ENCODE assay signal across 11 cellular contexts in genomic region chr9:122214507-122214906, GRCh38. TPM values are rescaled to one million over a fixed set of nuclear protein-coding genes. Genes with fewer than 3 reads are reported as not detected.
DNase-seq lines count a peak whose midpoint lies in the region; ATAC-seq and TF ChIP-seq lines count a peak whose summit lies in the region.
"Had no signal": no experiment of that assay in that cellular context is flagged by ENCODE, and none has a peak within 500 bp of the region (broad histone marks: within the 10 kb centered on the region; RNA-seq: fewer than 3 reads in every experiment).

No MANE protein-coding gene starts in this region.

- no peaks in the 10 kb centered on the region for H3F3A ChIP-seq in OCI-LY1 (ENCODE audit: insufficient read depth, low read length)

- CTCF ChIA-PET in CD8-positive, alpha-beta T cell (lab: Charles Lee), result no interaction called here

- peak overlapping the region; percentile 55 for H3K4me3 Mint-ChIP-seq in CD8-positive, alpha-beta T cell
- H3K4me3 Mint-ChIP-seq in nephron progenitor cell, result peak overlapping the region; percentile 39

- no peaks in the 10 kb centered on the region for H3K9me3 ChIP-seq in CD8-positive, alpha-beta T cell (ENCODE audit: low read length)
- H3K9me3 ChIP-seq in OCI-LY1 (ENCODE audit: low read length), result no peaks in the 10 kb centered on the region
- no peaks in the 10 kb centered on the region for H3K9me3 ChIP-seq in effector memory CD4-positive, alpha-beta T cell (ENCODE audit: control insufficient read depth, low read length)
- H3K9me3 ChIP-seq: SJSA1 had no signal

- peak overlapping the region; percentile 51 for H3K4me2 ChIP-seq in OCI-LY1 (ENCODE audit: low read length)

- DNase-seq in CD8-positive, alpha-beta T cell, result no peak
- no peak for DNase-seq in effector memory CD4-positive, alpha-beta T cell
- DNase-seq in nephron progenitor cell (no peak), COR-L47 (lab: John Stamatoyannopoulos, UW) (no peak), GF-D8 (lab: John Stamatoyannopoulos, UW) (no peak), NCI-H2227 treated with DMSO at 0.1 percent for 48 hours (lab: John Stamatoyannopoulos, UW) (no peak), hippocampal formation (lab: John Stamatoyannopoulos, UW) (no peak)

- no peaks in the 10 kb centered on the region for H3K36me3 ChIP-seq in CD8-positive, alpha-beta T cell (ENCODE audit: insufficient read depth, low read length)
- no peaks in the 10 kb centered on the region for H3K36me3 ChIP-seq in OCI-LY1 (ENCODE audit: insufficient read depth, low read length)
- H3K36me3 ChIP-seq in effector memory CD4-positive, alpha-beta T cell (ENCODE audit: control insufficient read depth, insufficient read depth, low read length), result no peaks in the 10 kb centered on the region
- H3K36me3 ChIP-seq: SJSA1 had no signal

- no peak overlapping the region for H3K27ac Mint-ChIP-seq in CD8-positive, alpha-beta T cell
- no peak overlapping the region for H3K27ac Mint-ChIP-seq in nephron progenitor cell

- H3K27me3 Mint-ChIP-seq in CD8-positive, alpha-beta T cell (ENCODE audit: low read depth), result peaks cover 71% of the 10 kb centered on the region
- no peaks in the 10 kb centered on the region for H3K27me3 Mint-ChIP-seq in nephron progenitor cell (ENCODE audit: low read depth, poor library complexity)

- intact Hi-C loops in CD8-positive, alpha-beta T cell (cut with DNase I, micrococcal nuclease), result no loop called here

- no peak overlapping the region for H2AFZ ChIP-seq in OCI-LY1 (ENCODE audit: low read length)

- no peak overlapping the region for H3K27ac ChIP-seq in CD8-positive, alpha-beta T cell (ENCODE audit: low read depth, low read length)
- H3K27ac ChIP-seq in OCI-LY1 (ENCODE audit: low read depth, low read length, poor library complexity, severe bottlenecking), result no peak overlapping the region
- H3K27ac ChIP-seq in effector memory CD4-positive, alpha-beta T cell (ENCODE audit: insufficient read depth, low read length, poor library complexity, severe bottlenecking), result no peak overlapping the region
- H3K27ac ChIP-seq: SJSA1 had no signal

- H3K9me2 ChIP-seq in OCI-LY1 (ENCODE audit: low read depth, low read length), result no peaks in the 10 kb centered on the region

- H3K4me1 Mint-ChIP-seq in CD8-positive, alpha-beta T cell (ENCODE audit: low read depth), result peaks cover 27% of the 10 kb centered on the region
- H3K4me1 Mint-ChIP-seq in nephron progenitor cell, result peaks cover 24% of the 10 kb centered on the region

- POLR2A ChIA-PET in CD8-positive, alpha-beta T cell (lab: Charles Lee), result no interaction called here

- H3K27me3 ChIP-seq in CD8-positive, alpha-beta T cell (ENCODE audit: insufficient read depth, low read length), result peaks cover 29% of the 10 kb centered on the region
- H3K27me3 ChIP-seq in OCI-LY1 (ENCODE audit: insufficient read depth, low read length), result no peaks in the 10 kb centered on the region; the same call in 1 of the 2 replicates
- peaks cover 40% of the 10 kb centered on the region for H3K27me3 ChIP-seq in effector memory CD4-positive, alpha-beta T cell (replicated peaks; ENCODE audit: control insufficient read depth, insufficient read depth, low read length, poor library complexity, severe bottlenecking)
- H3K27me3 ChIP-seq: SJSA1 had no signal

- no peaks in the 10 kb centered on the region for H4K20me1 ChIP-seq in OCI-LY1 (ENCODE audit: insufficient read depth, low read length)

- no peaks in the 10 kb centered on the region for H3K36me3 Mint-ChIP-seq in CD8-positive, alpha-beta T cell
- H3K36me3 Mint-ChIP-seq in nephron progenitor cell (ENCODE audit: low read depth), result no peaks in the 10 kb centered on the region

- H3K79me2 ChIP-seq in OCI-LY1 (ENCODE audit: insufficient read depth, low read length), result no peaks in the 10 kb centered on the region

- ATAC-seq in CD8-positive, alpha-beta T cell, result no peak

- H3K9ac ChIP-seq in OCI-LY1 (ENCODE audit: low read length), result no peak overlapping the region

- H3K4me3 ChIP-seq in CD8-positive, alpha-beta T cell (ENCODE audit: low read depth, low read length), result no peak overlapping the region
- H3K4me3 ChIP-seq in OCI-LY1 (ENCODE audit: low read depth, low read length, poor library complexity, severe bottlenecking), result peak overlapping the region; percentile 46
- H3K4me3 ChIP-seq in effector memory CD4-positive, alpha-beta T cell (ENCODE audit: insufficient read depth, low read depth, low read length, poor library complexity, severe bottlenecking), result peak overlapping the region; percentile 51

- H3K4me1 ChIP-seq in CD8-positive, alpha-beta T cell (ENCODE audit: insufficient read depth, low read length), result peaks cover 28% of the 10 kb centered on the region
- H3K4me1 ChIP-seq in OCI-LY1 (ENCODE audit: insufficient read depth, low read length, severe bottlenecking), result peaks cover 7% of the 10 kb centered on the region
- peaks cover 15% of the 10 kb centered on the region for H3K4me1 ChIP-seq in effector memory CD4-positive, alpha-beta T cell (ENCODE audit: control insufficient read depth, insufficient read depth, low read length, poor library complexity, severe bottlenecking)
- H3K4me1 ChIP-seq: SJSA1 had no signal

- no peaks in the 10 kb centered on the region for H3K9me3 Mint-ChIP-seq in CD8-positive, alpha-beta T cell
- peaks cover 7% of the 10 kb centered on the region for H3K9me3 Mint-ChIP-seq in nephron progenitor cell

- no peak for TF ChIP-seq CTCF in CD8-positive, alpha-beta T cell (IDR thresholded peaks at IDR 0.05)
- TF ChIP-seq CTCF in OCI-LY1 (IDR thresholded peaks at IDR 0.05; ENCODE audit: low read length) (no peak), nephron progenitor cell (IDR thresholded peaks at IDR 0.05) (no peak)

RNA-seq across cellular contexts. Expression of gene LHX6, which starts 14.2 kb away (rescaled TPM):
- not detected for total RNA-seq in CD8-positive, alpha-beta T cell
- total RNA-seq: HT-29 had no signal

RNA-seq across cellular contexts. Expression of gene RBM18, which starts 50.1 kb away (rescaled TPM):
- 10 to 100 TPM; 34.0 to 38.9 TPM for total RNA-seq in CD8-positive, alpha-beta T cell

RNA-seq across cellular contexts. Expression of gene MRRF, which starts 50.2 kb away (rescaled TPM):
- total RNA-seq in CD8-positive, alpha-beta T cell, result 10 to 100 TPM; 22.9 to 23.2 TPM

RNA-seq across cellular contexts. Expression of gene MORN5, which starts 54.8 kb away (rescaled TPM):
- not detected for total RNA-seq in CD8-positive, alpha-beta T cell
- total RNA-seq: HT-29, pulmonary artery endothelial cell, SJSA1 had no signal

RNA-seq across cellular contexts. Expression of gene NDUFA8, which starts 54.9 kb away (rescaled TPM):
- total RNA-seq in CD8-positive, alpha-beta T cell, result 1 to 10 TPM; 5.7 to 7.0 TPM
